Comparison of ENCODE assay signal across 19 cellular contexts in genomic region chr6:45736134-45736533, GRCh38.
"Had no signal": no experiment of that assay in that cellular context is flagged by ENCODE, and none has a peak within 500 bp of the region (broad histone marks: within the 10 kb centered on the region; RNA-seq: fewer than 3 reads in every experiment).

No MANE protein-coding gene starts in this region.

- H3K27me3 ChIP-seq: neural progenitor cell, transverse colon had no signal

- FAIRE-seq: small intestine, urothelium cell line had no signal

- H3K9me3 ChIP-seq: lower lobe of right lung, mucosa of descending colon, SK-N-SH, transverse colon had no signal

- DNase-seq: activated effector memory CD4-positive, alpha-beta T cell treated with anti-CD3 and anti-CD28 coated beads, Interleukin-2, amount 50 U/mL, for 16 hours; activated naive CD4-positive, alpha-beta T cell treated with anti-CD3 and anti-CD28 coated beads, Interleukin-2, amount 10 ng/mL, durations not matched to agents 7 days and 5 days; aorta; central memory CD4-positive, alpha-beta T cell; dermis blood vessel endothelial cell; effector CD8-positive, alpha-beta T cell; foreskin keratinocyte; lower lobe of right lung; mesendoderm; mucosa of descending colon; posterior cingulate gyrus; SK-N-SH; small intestine; transverse colon had no signal

- H3K36me3 ChIP-seq: lower lobe of right lung, neural progenitor cell, transverse colon had no signal

- H3K4me3 ChIP-seq: lower lobe of right lung, mucosa of descending colon, neural progenitor cell, transverse colon had no signal

- ATAC-seq: foreskin keratinocyte, left lobe of liver, lower lobe of right lung, mucosa of descending colon, sciatic nerve had no signal

- H3K4me1 Mint-ChIP-seq: neural progenitor cell had no signal

- H3K27ac Mint-ChIP-seq: activated naive CD4-positive, alpha-beta T cell treated with anti-CD3 and anti-CD28 coated beads, Interleukin-2, amount 10 ng/mL, durations not matched to agents 7 days and 5 days; brain; neural progenitor cell had no signal

- H3K4me3 Mint-ChIP-seq: activated naive CD4-positive, alpha-beta T cell treated with anti-CD3 and anti-CD28 coated beads, Interleukin-2, amount 10 ng/mL, durations not matched to agents 7 days and 5 days; brain; neural progenitor cell had no signal

- H3K36me3 Mint-ChIP-seq: activated naive CD4-positive, alpha-beta T cell treated with anti-CD3 and anti-CD28 coated beads, Interleukin-2, amount 10 ng/mL, durations not matched to agents 7 days and 5 days; brain; neural progenitor cell had no signal

- H3K4me1 ChIP-seq: foreskin keratinocyte had no signal

- H3K27ac ChIP-seq: foreskin keratinocyte, lower lobe of right lung, neural progenitor cell, transverse colon had no signal

- H3K9me3 Mint-ChIP-seq: activated naive CD4-positive, alpha-beta T cell treated with anti-CD3 and anti-CD28 coated beads, Interleukin-2, amount 10 ng/mL, durations not matched to agents 7 days and 5 days; neural progenitor cell had no signal
